23 cellular contexts compared by ENCODE assay signal in the genomic region with DNA sequence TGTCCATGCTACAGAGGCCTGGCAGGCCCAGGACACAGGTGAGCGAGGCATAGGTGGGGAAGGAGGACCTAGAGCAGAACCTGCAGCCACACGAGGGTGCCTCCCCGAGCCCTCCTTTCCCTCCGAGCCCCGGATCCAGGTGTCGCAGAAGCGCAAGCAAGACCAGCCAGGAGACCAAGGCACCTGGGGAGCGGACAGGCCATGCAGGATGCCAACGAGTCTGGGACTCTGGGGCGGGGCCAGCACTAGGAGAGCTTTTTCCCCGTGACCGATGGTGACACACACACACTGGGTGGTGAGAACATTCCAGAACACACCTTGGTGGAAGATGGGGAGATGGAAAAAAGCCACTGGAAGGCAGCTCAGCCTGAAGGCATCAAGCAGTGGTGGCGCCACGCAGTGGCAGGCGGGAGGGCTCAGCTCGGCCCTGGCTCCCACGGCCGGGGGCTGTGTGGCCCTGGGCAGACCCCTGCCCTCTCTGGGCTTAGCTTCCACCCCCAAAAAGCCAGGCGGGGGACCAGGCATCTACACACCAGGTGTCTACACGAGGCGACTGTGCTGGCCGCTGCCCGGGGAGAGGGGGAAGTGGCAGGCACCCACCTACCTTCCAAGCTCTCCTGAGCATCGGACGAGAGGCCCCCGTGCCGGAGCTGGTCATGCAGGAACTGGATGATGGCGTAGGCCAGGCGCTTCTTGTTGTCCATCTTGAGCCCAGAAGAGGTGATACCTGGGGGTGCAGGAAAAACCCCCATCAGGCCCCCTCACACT. TPM values are rescaled to one million over a fixed set of nuclear protein-coding genes. Genes with fewer than 3 reads are reported as not detected.
A peak's percentile ranks its signal among the peaks of the same experiment; 100 is the strongest.
DNase-seq lines count a peak whose midpoint lies in the region; ATAC-seq and TF ChIP-seq lines count a peak whose summit lies in the region.
"Had no signal": no experiment of that assay in that cellular context is flagged by ENCODE, and none has a peak within 500 bp of the region (broad histone marks: within the 10 kb centered on the region; RNA-seq: fewer than 3 reads in every experiment).

No MANE protein-coding gene starts in this region.

- peaks cover 45% of the 10 kb centered on the region for H3K4me1 ChIP-seq in left ventricle myocardium inferior
- H3K4me1 ChIP-seq in heart left ventricle, result peaks cover 4 to 42% (median 33%) of the 10 kb centered on the region in 12 donors
- H3K4me1 ChIP-seq in psoas muscle, result peaks cover 33% of the 10 kb centered on the region
- peaks cover 0 to 38% (median 36%) of the 10 kb centered on the region in 4 donors for H3K4me1 ChIP-seq in sigmoid colon
- H3K4me1 ChIP-seq: SJCRH30 had no signal

- no peaks in the 10 kb centered on the region for H3K36me3 Mint-ChIP-seq in T-helper 17 cell (ENCODE audit: low read depth)

- H3K27me3 ChIP-seq in left ventricle myocardium inferior (ENCODE audit: low read depth), result no peaks in the 10 kb centered on the region
- H3K27me3 ChIP-seq in heart left ventricle, result no peaks in the 10 kb centered on the region
- H3K27me3 ChIP-seq in psoas muscle (ENCODE audit: insufficient read depth in 3 of 3, low read length in 2 of 3), result no peaks in the 10 kb centered on the region
- no peaks in the 10 kb centered on the region for H3K27me3 ChIP-seq in sigmoid colon
- H3K27me3 ChIP-seq: SJCRH30 had no signal

- H3K27me3 Mint-ChIP-seq in T-helper 17 cell, result no peaks in the 10 kb centered on the region
- H3K27me3 Mint-ChIP-seq: CD8-positive, alpha-beta memory T cell had no signal

- no peak for TF ChIP-seq EP300 in sigmoid colon (IDR thresholded peaks at IDR 0.05)

- DNase-seq in left ventricle myocardium inferior (no peak), heart left ventricle (no peak), T-helper 17 cell (no peak), kidney tubule cell (ENCODE audit: low spot score) (peak; percentile 10), psoas muscle (peak in 1 of 2 donors; percentile 52), sigmoid colon (no peak), DMS114 treated with DMSO at 0.1 percent for 48 hours (lab: John Stamatoyannopoulos, UW; ENCODE audit: unreplicated experiment) (no peak)
- DNase-seq in activated CD4-positive, alpha-beta T cell treated with anti-CD3 and anti-CD28 coated beads, Interleukin-2, amount 50 U/mL, for 48 hours, result no peak
- DNase-seq: ACHN; Calu3; CD8-positive, alpha-beta memory T cell; DMS53; GM23248; Kasumi-1; NCI-H1694 treated with DMSO at 0.1 percent for 48 hours; NCI-H2107; NCI-H446 treated with DMSO at 0.1 percent for 48 hours; NCI-H526 treated with DMSO at 0.1 percent for 48 hours; OCI-M1; SJCRH30 had no signal

- peaks cover 6% of the 10 kb centered on the region for H3K4me1 Mint-ChIP-seq in T-helper 17 cell

- H3K4me3 ChIP-seq in left ventricle myocardium inferior, result no peak overlapping the region
- H3K4me3 ChIP-seq in heart left ventricle, result no peak overlapping the region
- no peak overlapping the region for H3K4me3 ChIP-seq in psoas muscle
- no peak overlapping the region for H3K4me3 ChIP-seq in sigmoid colon
- H3K4me3 ChIP-seq: GM23248, SJCRH30 had no signal

- 92 to 93% (median 92%) methylated on average over 24 to 29 of the region's 29 CpGs for WGBS in heart left ventricle, 4 donors
- whole genome bisulfite sequencing in psoas muscle, 3 donors, result 91 to 94% (median 92%) methylated on average over 29 of the region's 29 CpGs
- 94 to 95% methylated on average over 29 of the region's 29 CpGs for WGBS in sigmoid colon, 2 donors

- TF ChIP-seq CTCF in left ventricle myocardium inferior (IDR thresholded peaks at IDR 0.05; ENCODE audit: borderline replicate concordance), result no peak
- TF ChIP-seq CTCF in heart left ventricle (IDR thresholded peaks at IDR 0.05), result no peak
- no peak for TF ChIP-seq CTCF in psoas muscle (IDR thresholded peaks at IDR 0.05)
- no peak for TF ChIP-seq CTCF in sigmoid colon (IDR thresholded peaks at IDR 0.05)

- no peak for TF ChIP-seq POLR2A in heart left ventricle (IDR thresholded peaks at IDR 0.05)
- TF ChIP-seq POLR2A in sigmoid colon (IDR thresholded peaks at IDR 0.05), result no peak

- no peak overlapping the region for H3K4me3 Mint-ChIP-seq in T-helper 17 cell
- H3K4me3 Mint-ChIP-seq: CD8-positive, alpha-beta memory T cell had no signal

- no peak for ATAC-seq in heart left ventricle
- no peak for ATAC-seq in T-helper 17 cell
- ATAC-seq in psoas muscle, result no peak
- ATAC-seq: HCT116 had no signal

- peak overlapping the region; percentile 76 for H3K27ac Mint-ChIP-seq in T-helper 17 cell
- H3K27ac Mint-ChIP-seq: CD8-positive, alpha-beta memory T cell had no signal

- H3K36me3 ChIP-seq in left ventricle myocardium inferior (peaks cover 53% of the 10 kb centered on the region), heart left ventricle (peaks cover 3 to 53% (median 52%) of the 10 kb centered on the region in 9 donors), psoas muscle (ENCODE audit: insufficient read depth in 1 of 2, low read depth in 1 of 2) (peaks cover 7 to 51% of the 10 kb centered on the region in 2 donors), sigmoid colon (peaks cover 30 to 53% (median 39%) of the 10 kb centered on the region in 4 donors)

- H3K9me3 ChIP-seq in left ventricle myocardium inferior (replicated peaks) (no peaks in the 10 kb centered on the region), heart left ventricle (no peaks in the 10 kb centered on the region), T-helper 17 cell (ENCODE audit: control insufficient read depth, low read length, poor library complexity, severe bottlenecking) (no peaks in the 10 kb centered on the region), psoas muscle (no peaks in the 10 kb centered on the region), sigmoid colon (no peaks in the 10 kb centered on the region)
- H3K9me3 ChIP-seq: SJCRH30 had no signal

- intact Hi-C loops in left ventricle myocardium inferior (cut with micrococcal nuclease), result no loop called here
- intact Hi-C loops in heart left ventricle (cut with DNase I), result no loop called here
- intact Hi-C loops in psoas muscle (cut with DNase I), result loop anchor here in 1 of 2 donors (5.0 kb wide), 1 partner anchor 36 kb away; no protein-coding TSS in a partner anchor
- intact Hi-C loops in sigmoid colon (cut with DNase I), result no loop called here

- H3K27ac ChIP-seq in left ventricle myocardium inferior (replicated peaks), result peak overlapping the region; percentile 84
- H3K27ac ChIP-seq in heart left ventricle, result peak overlapping the region in 3 of 12 donors; percentile 55 to 93 (median 89)
- H3K27ac ChIP-seq in psoas muscle, result peak overlapping the region; percentile 16
- no peak overlapping the region for H3K27ac ChIP-seq in sigmoid colon
- H3K27ac ChIP-seq: 22Rv1, C4-2B, GM23248, SJCRH30 had no signal

RNA-seq across cellular contexts. Expression of gene SGTA, which starts 14.5 kb away (rescaled TPM):
- total RNA-seq in left ventricle myocardium inferior, result 72.6 TPM
- 10 to 100 TPM; 47.4 to 76.8 (median 62.4) TPM for total RNA-seq in heart left ventricle
- polyA plus RNA-seq in heart left ventricle, result 100 to 1,000 TPM in 1 of 2 donors, 10 to 100 TPM in 1; 79.9 to 125 TPM
- 10 to 100 TPM; 29.2 to 31.9 TPM for total RNA-seq in T-helper 17 cell
- 100 to 1,000 TPM in 1 of 4 donors, 10 to 100 TPM in 3; 63.4 to 104 (median 77.8) TPM for total RNA-seq in psoas muscle
- polyA plus RNA-seq in psoas muscle, result 100 to 1,000 TPM in 2 of 3 donors, 10 to 100 TPM in 1; 99.1 to 186 (median 123) TPM
- 10 to 100 TPM; 42.5 to 48.1 (median 45.2) TPM for total RNA-seq in sigmoid colon
- polyA plus RNA-seq in sigmoid colon, result 10 to 100 TPM; 51.1 to 80.7 (median 55.0) TPM

RNA-seq across cellular contexts. Expression of gene THOP1, which starts 16.8 kb away (rescaled TPM):
- 60.9 TPM for total RNA-seq in left ventricle myocardium inferior
- 10 to 100 TPM; 36.8 to 78.7 (median 43.9) TPM for total RNA-seq in heart left ventricle
- 100 to 1,000 TPM in 1 of 2 donors, 10 to 100 TPM in 1; 75.5 to 114 TPM for polyA plus RNA-seq in heart left ventricle
- 10 to 100 TPM; 24.2 to 28.1 TPM for total RNA-seq in T-helper 17 cell
- 10 to 100 TPM; 46.0 to 60.2 (median 55.9) TPM for total RNA-seq in psoas muscle
- 10 to 100 TPM; 58.3 to 92.2 (median 85.9) TPM for polyA plus RNA-seq in psoas muscle
- total RNA-seq in sigmoid colon, result 10 to 100 TPM; 23.2 to 61.8 (median 33.9) TPM
- polyA plus RNA-seq in sigmoid colon, result 10 to 100 TPM; 30.0 to 97.0 (median 51.1) TPM

RNA-seq across cellular contexts. Expression of gene SLC39A3, which starts 28.7 kb away (rescaled TPM):
- total RNA-seq in left ventricle myocardium inferior, result 22.6 TPM
- total RNA-seq in heart left ventricle, result 10 to 100 TPM; 16.4 to 33.3 (median 21.7) TPM
- 10 to 100 TPM; 31.2 to 63.7 TPM for polyA plus RNA-seq in heart left ventricle
- total RNA-seq in T-helper 17 cell, result 10 to 100 TPM; 12.3 to 20.6 TPM
- 10 to 100 TPM; 16.9 to 26.8 (median 20.0) TPM for total RNA-seq in psoas muscle
- 10 to 100 TPM; 28.4 to 70.1 (median 32.6) TPM for polyA plus RNA-seq in psoas muscle
- total RNA-seq in sigmoid colon, result 10 to 100 TPM; 15.5 to 21.7 (median 17.5) TPM
- 10 to 100 TPM in 1 of 3 donors, 1 to 10 TPM in 2; 7.2 to 35.4 (median 7.4) TPM for polyA plus RNA-seq in sigmoid colon

RNA-seq across cellular contexts. Expression of gene DIRAS1, which starts 47.4 kb away (rescaled TPM):
- total RNA-seq in left ventricle myocardium inferior (195 TPM), heart left ventricle (100 to 1,000 TPM in 6 of 9 donors, 10 to 100 TPM in 3; 77.4 to 191 (median 142) TPM), T-helper 17 cell (under 1 TPM; 0.40 to 0.42 TPM), psoas muscle (10 to 100 TPM in 1 of 4 donors, 1 to 10 TPM in 3; 1.1 to 29.9 (median 4.5) TPM), sigmoid colon (1 to 10 TPM in 2 of 4 donors, under 1 TPM in 2; 0.33 to 2.2 (median 1.2) TPM)
- polyA plus RNA-seq in heart left ventricle (100 to 1,000 TPM; 112 to 168 TPM), psoas muscle (1 to 10 TPM in 1 of 3 donors, under 1 TPM in 2; 0.13 to 5.7 (median 0.15) TPM), sigmoid colon (1 to 10 TPM in 2 of 3 donors, under 1 TPM in 1; 0.60 to 1.6 (median 1.6) TPM)
- total RNA-seq: SJCRH30 had no signal
- polyA plus RNA-seq: CD8-positive, alpha-beta memory T cell had no signal

RNA-seq across cellular contexts. Expression of gene ZNF554, which starts 51.1 kb away (rescaled TPM):
- total RNA-seq in left ventricle myocardium inferior (4.2 TPM), heart left ventricle (1 to 10 TPM; 2.7 to 6.1 (median 4.6) TPM), T-helper 17 cell (1 to 10 TPM; 3.0 to 3.2 TPM), psoas muscle (1 to 10 TPM; 3.5 to 6.5 (median 4.5) TPM), sigmoid colon (1 to 10 TPM; 3.3 to 8.1 (median 4.2) TPM)
- polyA plus RNA-seq in heart left ventricle (1 to 10 TPM; 1.4 to 4.3 TPM), psoas muscle (1 to 10 TPM; 1.8 to 5.2 (median 3.6) TPM), sigmoid colon (1 to 10 TPM; 1.2 to 2.5 (median 2.4) TPM)

Comparison
In these comparisons a context has a peak if more than half of its experiments do, and no peak if none do; other contexts are left out.
1. H3K27ac ChIP-seq: peak in left ventricle myocardium inferior (single experiment) and psoas muscle (single experiment); none in sigmoid colon (0 of 4).